ENCODE assay signal across 20 cellular contexts in genomic region chr14:77236814-77237213, GRCh38.
"Had no signal": no experiment of that assay in that cellular context is flagged by ENCODE, and none has a peak within 500 bp of the region (broad histone marks: within the 10 kb centered on the region; RNA-seq: fewer than 3 reads in every experiment).

No MANE protein-coding gene starts in this region.

- H3K27ac ChIP-seq: HL-60, RWPE1, SJCRH30 had no signal

- H3K27me3 ChIP-seq: SJCRH30 had no signal

- H3K9me3 ChIP-seq: SJCRH30 had no signal

- H3K4me1 ChIP-seq: SJCRH30 had no signal

- DNase-seq: KBM-7, MV-4-11, NCI-H1048, NCI-H1105, NCI-H1417, NCI-H1436 treated with DMSO at 0.1 percent for 48 hours, NCI-H1694, NCI-H187 treated with DMSO at 0.1 percent for 48 hours, NCI-H2029 treated with DMSO at 0.1 percent for 48 hours, NCI-H226, NCI-H446, NCI-H510A, NCI-H524 treated with DMSO at 0.1 percent for 48 hours, SHP77 treated with DMSO at 0.1 percent for 48 hours, SJCRH30, T-helper 1 cell had no signal

- H3K36me3 ChIP-seq: SJCRH30 had no signal

- ATAC-seq: Right ventricle myocardium inferior, SK-N-SH treated with all-trans-retinoic acid at 6 μM for 48 hours had no signal

- H3K4me3 ChIP-seq: SJCRH30 had no signal
